In the genomic region with DNA sequence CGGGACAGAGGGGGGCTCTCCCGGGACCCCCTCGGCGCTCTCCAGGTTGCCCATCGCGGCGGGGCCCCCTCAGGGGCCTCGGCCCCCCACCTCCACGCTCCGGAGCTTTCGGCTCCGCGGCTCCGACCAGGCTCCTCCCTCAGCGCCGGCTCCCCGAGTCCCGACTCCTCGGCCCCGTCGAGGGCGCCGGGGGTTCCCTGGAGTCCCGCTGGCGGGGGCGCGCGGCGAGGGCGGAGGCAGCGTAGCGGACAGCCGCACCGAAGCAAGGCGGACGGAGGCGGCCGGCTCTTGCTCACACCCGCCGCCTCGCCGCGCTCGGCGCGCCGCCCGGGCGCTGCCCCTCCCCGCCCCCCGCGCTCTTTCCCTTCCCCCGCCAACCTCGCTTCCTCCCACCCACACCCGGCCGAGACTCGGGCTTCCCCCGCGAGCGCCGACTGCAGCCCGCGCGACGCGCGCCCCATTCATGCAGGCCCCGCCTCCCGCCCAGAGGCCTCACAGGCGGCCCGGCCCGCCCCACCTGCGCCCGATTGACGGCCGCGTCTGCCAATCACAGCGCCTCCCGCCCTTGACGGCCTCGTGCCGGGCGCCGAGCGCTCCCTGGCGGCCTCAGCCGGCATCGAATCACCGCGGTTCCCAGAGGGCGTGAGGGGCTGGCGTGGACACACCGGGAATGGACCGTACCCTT, we compare ENCODE assay signal across 8 cellular contexts. TPM values are rescaled to one million over a fixed set of nuclear protein-coding genes. Genes with fewer than 3 reads are reported as not detected.
DNase-seq lines count a peak whose midpoint lies in the region; TF ChIP-seq lines count a peak whose summit lies in the region.

A gene with protein sequence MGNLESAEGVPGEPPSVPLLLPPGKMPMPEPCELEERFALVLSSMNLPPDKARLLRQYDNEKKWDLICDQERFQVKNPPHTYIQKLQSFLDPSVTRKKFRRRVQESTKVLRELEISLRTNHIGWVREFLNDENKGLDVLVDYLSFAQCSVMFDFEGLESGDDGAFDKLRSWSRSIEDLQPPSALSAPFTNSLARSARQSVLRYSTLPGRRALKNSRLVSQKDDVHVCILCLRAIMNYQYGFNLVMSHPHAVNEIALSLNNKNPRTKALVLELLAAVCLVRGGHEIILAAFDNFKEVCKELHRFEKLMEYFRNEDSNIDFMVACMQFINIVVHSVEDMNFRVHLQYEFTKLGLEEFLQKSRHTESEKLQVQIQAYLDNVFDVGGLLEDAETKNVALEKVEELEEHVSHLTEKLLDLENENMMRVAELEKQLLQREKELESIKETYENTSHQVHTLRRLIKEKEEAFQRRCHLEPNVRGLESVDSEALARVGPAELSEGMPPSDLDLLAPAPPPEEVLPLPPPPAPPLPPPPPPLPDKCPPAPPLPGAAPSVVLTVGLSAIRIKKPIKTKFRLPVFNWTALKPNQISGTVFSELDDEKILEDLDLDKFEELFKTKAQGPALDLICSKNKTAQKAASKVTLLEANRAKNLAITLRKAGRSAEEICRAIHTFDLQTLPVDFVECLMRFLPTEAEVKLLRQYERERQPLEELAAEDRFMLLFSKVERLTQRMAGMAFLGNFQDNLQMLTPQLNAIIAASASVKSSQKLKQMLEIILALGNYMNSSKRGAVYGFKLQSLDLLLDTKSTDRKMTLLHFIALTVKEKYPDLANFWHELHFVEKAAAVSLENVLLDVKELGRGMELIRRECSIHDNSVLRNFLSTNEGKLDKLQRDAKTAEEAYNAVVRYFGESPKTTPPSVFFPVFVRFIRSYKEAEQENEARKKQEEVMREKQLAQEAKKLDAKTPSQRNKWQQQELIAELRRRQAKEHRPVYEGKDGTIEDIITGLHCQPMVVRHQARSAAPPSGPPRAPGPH (minus strand): TSS at position 279 of the 685 bp plus-strand sequence. CDS start 225 bp downstream, at position 54.

- intact Hi-C loops in activated T-helper 2 cell treated with anti-CD3 and anti-CD28 coated beads, Interferon-gamma antibody, Interleukin-2, Interleukin-4, amounts not matched to agents 10 μg/mL and 5 μg/mL and 100 μg/mL, durations not matched to agents 14 hours and 24 hours and 36 hours (cut with micrococcal nuclease): loop anchor here (1.0 to 5.0 kb wide), 6 partner anchors 34 to 340 kb away; a partner anchor contains a TSS

- no peaks in the 10 kb centered on the region for H3K9me3 Mint-ChIP-seq in activated T-helper 2 cell treated with anti-CD3 and anti-CD28 coated beads, Interferon-gamma antibody, Interleukin-2, Interleukin-4, amounts not matched to agents 10 μg/mL and 5 μg/mL and 100 μg/mL, durations not matched to agents 14 hours and 24 hours and 36 hours
- no peaks in the 10 kb centered on the region for H3K9me3 Mint-ChIP-seq in nephron
- H3K9me3 Mint-ChIP-seq in stimulated activated naive CD8-positive, alpha-beta T cell treated with anti-CD3 and anti-CD28 coated beads, Interleukin-15, Interleukin-2, amounts not matched to agents 100 ng/mL and 50 ng/mL, for 24 hours: no peaks in the 10 kb centered on the region

- H3K4me3 Mint-ChIP-seq in activated T-helper 2 cell treated with anti-CD3 and anti-CD28 coated beads, Interferon-gamma antibody, Interleukin-2, Interleukin-4, amounts not matched to agents 10 μg/mL and 5 μg/mL and 100 μg/mL, durations not matched to agents 14 hours and 24 hours and 36 hours (ENCODE audit: low read depth): peak within 1 kb of the TSS; percentile 94
- peak within 1 kb of the TSS; percentile 98 to 99 (median 98) for H3K4me3 Mint-ChIP-seq in nephron
- peak within 1 kb of the TSS; percentile 86 for H3K4me3 Mint-ChIP-seq in stimulated activated naive CD8-positive, alpha-beta T cell treated with anti-CD3 and anti-CD28 coated beads, Interleukin-15, Interleukin-2, amounts not matched to agents 100 ng/mL and 50 ng/mL, for 24 hours

- H3K4me3 ChIP-seq in LNCaP clone FGC (ENCODE audit: low read depth, low read length): peak within 1 kb of the TSS; percentile 59

- peaks cover 43% of the 10 kb centered on the region for H3K4me1 Mint-ChIP-seq in activated T-helper 2 cell treated with anti-CD3 and anti-CD28 coated beads, Interferon-gamma antibody, Interleukin-2, Interleukin-4, amounts not matched to agents 10 μg/mL and 5 μg/mL and 100 μg/mL, durations not matched to agents 14 hours and 24 hours and 36 hours (ENCODE audit: low read depth)
- H3K4me1 Mint-ChIP-seq in nephron: peaks cover 41% of the 10 kb centered on the region
- H3K4me1 Mint-ChIP-seq in stimulated activated naive CD8-positive, alpha-beta T cell treated with anti-CD3 and anti-CD28 coated beads, Interleukin-15, Interleukin-2, amounts not matched to agents 100 ng/mL and 50 ng/mL, for 24 hours (ENCODE audit: low read depth): peaks cover 47% of the 10 kb centered on the region

- H3K27ac Mint-ChIP-seq in activated T-helper 2 cell treated with anti-CD3 and anti-CD28 coated beads, Interferon-gamma antibody, Interleukin-2, Interleukin-4, amounts not matched to agents 10 μg/mL and 5 μg/mL and 100 μg/mL, durations not matched to agents 14 hours and 24 hours and 36 hours: peak within 1 kb of the TSS; percentile 84
- H3K27ac Mint-ChIP-seq in nephron: peak within 1 kb of the TSS; percentile 78 to 92 (median 89)
- H3K27ac Mint-ChIP-seq in stimulated activated naive CD8-positive, alpha-beta T cell treated with anti-CD3 and anti-CD28 coated beads, Interleukin-15, Interleukin-2, amounts not matched to agents 100 ng/mL and 50 ng/mL, for 24 hours: peak within 1 kb of the TSS; percentile 85

- peaks cover 10% of the 10 kb centered on the region for H3K36me3 Mint-ChIP-seq in activated T-helper 2 cell treated with anti-CD3 and anti-CD28 coated beads, Interferon-gamma antibody, Interleukin-2, Interleukin-4, amounts not matched to agents 10 μg/mL and 5 μg/mL and 100 μg/mL, durations not matched to agents 14 hours and 24 hours and 36 hours (ENCODE audit: low read depth)
- H3K36me3 Mint-ChIP-seq in nephron (ENCODE audit: low read depth): no peaks in the 10 kb centered on the region
- no peaks in the 10 kb centered on the region for H3K36me3 Mint-ChIP-seq in stimulated activated naive CD8-positive, alpha-beta T cell treated with anti-CD3 and anti-CD28 coated beads, Interleukin-15, Interleukin-2, amounts not matched to agents 100 ng/mL and 50 ng/mL, for 24 hours (ENCODE audit: low read depth)

- H3K27me3 Mint-ChIP-seq in activated T-helper 2 cell treated with anti-CD3 and anti-CD28 coated beads, Interferon-gamma antibody, Interleukin-2, Interleukin-4, amounts not matched to agents 10 μg/mL and 5 μg/mL and 100 μg/mL, durations not matched to agents 14 hours and 24 hours and 36 hours (ENCODE audit: low read depth): peaks cover 21% of the 10 kb centered on the region
- H3K27me3 Mint-ChIP-seq in nephron (ENCODE audit: low read depth): peaks cover 13% of the 10 kb centered on the region
- H3K27me3 Mint-ChIP-seq in stimulated activated naive CD8-positive, alpha-beta T cell treated with anti-CD3 and anti-CD28 coated beads, Interleukin-15, Interleukin-2, amounts not matched to agents 100 ng/mL and 50 ng/mL, for 24 hours: peaks cover 8% of the 10 kb centered on the region

- DNase-seq in ELF-1 (ENCODE audit: low read depth, low spot score) (peak; percentile 93), H4 (ENCODE audit: low spot score) (peak; percentile 89), LNCaP clone FGC (ENCODE audit: low read depth) (peak; percentile 51), RPMI8226 (peak; percentile 98), fibroblast of peridontal ligament (ENCODE audit: extremely low read depth) (peak; percentile 92)
- DNase-seq in activated T-helper 2 cell treated with anti-CD3 and anti-CD28 coated beads, Interferon-gamma antibody, Interleukin-2, Interleukin-4, amounts not matched to agents 10 μg/mL and 5 μg/mL and 100 μg/mL, durations not matched to agents 14 hours and 24 hours and 36 hours (ENCODE audit: low spot score): peak; percentile 98

- TF ChIP-seq CTCF in LNCaP clone FGC (IDR thresholded peaks at IDR 0.05; ENCODE audit: control insufficient read depth, extremely low read depth, insufficient read depth) (peak; percentile 96), nephron (IDR thresholded peaks at IDR 0.05; ENCODE audit: unreplicated experiment in 3 of 3) (peak; percentile 93 to 98 (median 94))

RNA-seq across cellular contexts. Expression of the gene that starts here (rescaled TPM):
- 9.1 and 10.6 TPM in 2 replicates for total RNA-seq in H4 (2014; rRNA removed; shearing (Covaris generic))
- 36.2 and 38.0 TPM in 2 replicates for total RNA-seq in activated T-helper 2 cell treated with anti-CD3 and anti-CD28 coated beads, Interferon-gamma antibody, Interleukin-2, Interleukin-4, amounts not matched to agents 10 μg/mL and 5 μg/mL and 100 μg/mL, durations not matched to agents 14 hours and 24 hours and 36 hours

Comparison
In these comparisons a context has a peak if more than half of its experiments do, and no peak if none do; other contexts are left out.
1. Peak in every context shown above with its lines: DNase-seq and H3K4me3 ChIP-seq.